27 cellular contexts compared by ENCODE assay signal in the genomic region with DNA sequence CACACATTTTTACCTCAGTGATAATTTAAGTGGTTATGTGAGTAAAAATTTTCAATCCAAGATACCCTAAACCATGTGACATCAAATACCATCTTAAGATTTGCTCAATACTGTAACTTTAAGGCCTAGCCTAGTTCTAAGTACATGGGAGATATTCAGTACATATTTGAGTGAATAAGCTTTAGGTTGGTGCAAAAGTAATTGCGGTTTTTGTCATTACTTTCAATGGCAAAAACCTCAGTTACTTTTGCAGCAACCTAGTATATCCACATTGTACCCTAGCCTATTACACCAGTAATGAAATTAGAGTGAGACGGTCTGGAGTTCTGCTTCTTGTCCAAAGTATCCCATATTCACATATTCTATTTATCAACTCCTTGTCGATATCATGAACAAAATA.
"Had no signal": no experiment of that assay in that cellular context is flagged by ENCODE, and none has a peak within 500 bp of the region (broad histone marks: within the 10 kb centered on the region; RNA-seq: fewer than 3 reads in every experiment).

No MANE protein-coding gene starts in this region.

- H3K27ac ChIP-seq: stomach, suprapubic skin, testis, thoracic aorta, thyroid gland, tibial artery, tibial nerve, transverse colon, upper lobe of left lung, upper lobe of right lung, uterus, vagina had no signal

- H3K4me3 ChIP-seq: stomach, suprapubic skin, testis, thoracic aorta, thyroid gland, tibial artery, tibial nerve, transverse colon, upper lobe of left lung, upper lobe of right lung, uterus, vagina had no signal

- ATAC-seq: stimulated activated effector memory CD8-positive, alpha-beta T cell treated with anti-CD3 and anti-CD28 coated beads, Interleukin-12 subunit alpha, Interleukin-12 subunit beta, amount 100 ng/mL, for 72 hours; stimulated activated memory B cell treated with anti-CD40 and anti-IgM and Interleukin-4, amounts not matched to agents 10 μg/mL and 1 μg/mL and 100 μg/mL, for 72 hours; stimulated activated naive B cell treated with anti-CD40 and anti-IgM and Interleukin-4, amounts not matched to agents 10 μg/mL and 1 μg/mL and 100 μg/mL, for 72 hours; stimulated activated naive CD8-positive, alpha-beta T cell treated with anti-CD3 and anti-CD28 coated beads, Interleukin-15, amount 100 ng/mL, for 72 hours; stimulated activated naive CD8-positive, alpha-beta T cell treated with anti-CD3 and anti-CD28 coated beads, Interleukin-15, Interleukin-2, amounts not matched to agents 100 U/mL and 50 U/mL, for 24 hours; upper lobe of right lung had no signal

- FAIRE-seq: urothelium cell line had no signal

- H3K36me3 ChIP-seq: stomach, suprapubic skin, thoracic aorta, thyroid gland, tibial artery, tibial nerve, transverse colon, upper lobe of left lung, upper lobe of right lung, uterus, vagina had no signal

- H3K4me1 ChIP-seq: stomach, suprapubic skin, testis, thyroid gland, tibial artery, tibial nerve, transverse colon, upper lobe of left lung, upper lobe of right lung, uterus, vagina had no signal

- H3K27me3 ChIP-seq: stomach, suprapubic skin, testis, thyroid gland, tibial artery, tibial nerve, transverse colon, upper lobe of left lung, upper lobe of right lung, uterus, vagina had no signal

- DNase-seq: stimulated activated CD4-positive, alpha-beta T cell treated with anti-CD3 and anti-CD28 coated beads, Interleukin-2, amount 100 ng/mL, for 48 hours; stimulated activated CD4-positive, alpha-beta T cell treated with anti-CD3 and anti-CD28 coated beads, Interleukin-4, amount 100 ng/mL, for 1 hour; stimulated activated CD4-positive, alpha-beta T cell treated with anti-CD3 and anti-CD28 coated beads, Interleukin-4, amount 100 ng/mL, for 24 hours; stimulated activated CD4-positive, alpha-beta T cell treated with anti-CD3 and anti-CD28 coated beads, Interleukin-4, amount 100 ng/mL, for 4 hours; stimulated activated CD8-positive, alpha-beta memory T cell treated with anti-CD3 and anti-CD28 coated beads, Interleukin-4, amount 100 ng/mL, for 48 hours; stimulated activated naive B cell treated with anti-CD40 and anti-IgM and Interleukin-4, amounts not matched to agents 10 μg/mL and 1 μg/mL and 100 μg/mL, for 72 hours; stimulated activated naive CD4-positive, alpha-beta T cell; stimulated activated naive CD4-positive, alpha-beta T cell treated with Interleukin-2 at 50 U/mL for 16 hours; stimulated activated naive CD8-positive, alpha-beta T cell treated with anti-CD3 and anti-CD28 coated beads, Interleukin-15, amount 100 ng/mL, for 72 hours; stimulated activated naive CD8-positive, alpha-beta T cell treated with anti-CD3 and anti-CD28 coated beads, Interleukin-15, Interleukin-2, amounts not matched to agents 100 U/mL and 50 U/mL, for 24 hours; stomach; substantia nigra; testis; thyroid gland; tibial artery; transverse colon; trophoblast cell; upper lobe of left lung; upper lobe of right lung; uterus had no signal

- H3K9me3 ChIP-seq: suprapubic skin, testis, thoracic aorta, thyroid gland, tibial artery, tibial nerve, upper lobe of left lung, upper lobe of right lung, uterus, vagina had no signal
